ENCODE assay signal across 17 cellular contexts in genomic region chr12:106461730-106462129, GRCh38.
"Had no signal": no experiment of that assay in that cellular context is flagged by ENCODE, and none has a peak within 500 bp of the region (broad histone marks: within the 10 kb centered on the region; RNA-seq: fewer than 3 reads in every experiment).

No MANE protein-coding gene starts in this region.

- H3K27me3 Mint-ChIP-seq: stimulated activated naive B cell treated with anti-CD40 and anti-IgM and Interleukin-4, amounts not matched to agents 10 μg/mL and 1 μg/mL and 100 μg/mL, for 72 hours had no signal

- H3K9me3 ChIP-seq: colonic mucosa, prostate gland, right lobe of liver had no signal

- FAIRE-seq: endothelial cell of umbilical vein, urothelium cell line had no signal

- H2AFZ ChIP-seq: parathyroid adenoma had no signal

- H3K27ac ChIP-seq: colonic mucosa, foreskin keratinocyte, parathyroid adenoma, prostate gland, right lobe of liver had no signal

- H3K36me3 ChIP-seq: colonic mucosa, prostate gland had no signal

- H3K9ac ChIP-seq: parathyroid adenoma had no signal

- H3K27ac Mint-ChIP-seq: endodermal cell; natural killer cell; stimulated activated naive B cell treated with anti-CD40 and anti-IgM and Interleukin-4, amounts not matched to agents 10 μg/mL and 1 μg/mL and 100 μg/mL, for 72 hours had no signal

- H3K4me3 Mint-ChIP-seq: endodermal cell; stimulated activated naive B cell treated with anti-CD40 and anti-IgM and Interleukin-4, amounts not matched to agents 10 μg/mL and 1 μg/mL and 100 μg/mL, for 72 hours had no signal

- H3K9me3 Mint-ChIP-seq: natural killer cell had no signal

- ATAC-seq: foreskin keratinocyte; right lobe of liver; stimulated activated naive B cell treated with anti-CD40 and anti-IgM and Interleukin-4, amounts not matched to agents 10 μg/mL and 1 μg/mL and 100 μg/mL, for 72 hours had no signal

- DNase-seq: colonic mucosa; dermis blood vessel endothelial cell; endodermal cell; foreskin keratinocyte; hippocampal formation; mammary epithelial cell; natural killer cell; right lobe of liver; stimulated activated CD4-positive, alpha-beta T cell treated with anti-CD3 and anti-CD28 coated beads, Interleukin-15, amount 100 ng/mL, for 24 hours; stimulated activated CD4-positive, alpha-beta T cell treated with anti-CD3 and anti-CD28 coated beads, Interleukin-1b, Interleukin-23, amount 100 ng/mL, for 48 hours; stimulated activated CD4-positive, alpha-beta T cell treated with anti-CD3 and anti-CD28 coated beads, Interleukin-4, amount 100 ng/mL, for 24 hours; stimulated activated naive B cell treated with anti-CD40 and anti-IgM and Interleukin-4, amounts not matched to agents 10 μg/mL and 1 μg/mL and 100 μg/mL, for 72 hours; trophoblast cell had no signal

- H3K4me1 ChIP-seq: colonic mucosa, foreskin keratinocyte, parathyroid adenoma, prostate gland, right lobe of liver had no signal

- H3K4me1 Mint-ChIP-seq: endodermal cell; stimulated activated naive B cell treated with anti-CD40 and anti-IgM and Interleukin-4, amounts not matched to agents 10 μg/mL and 1 μg/mL and 100 μg/mL, for 72 hours had no signal

- H3K4me3 ChIP-seq: colonic mucosa, prostate gland, right lobe of liver had no signal

- H3K27me3 ChIP-seq: colonic mucosa, foreskin keratinocyte, right lobe of liver had no signal
